In genomic region chr5:110053824-110054223, GRCh38 we compare ENCODE assay signal across 7 cellular contexts.
DNase-seq lines count a peak whose midpoint lies in the region; ATAC-seq and TF ChIP-seq lines count a peak whose summit lies in the region.

No MANE protein-coding gene starts in this region.

- H3K27ac ChIP-seq in DOHH2 (ENCODE audit: low read depth, low read length) (peak overlapping the region; percentile 41), breast epithelium (peak overlapping the region; percentile 3 to 23)

- peaks cover 26% of the 10 kb centered on the region for H3K4me1 ChIP-seq in DOHH2 (ENCODE audit: control insufficient read depth, low read length)
- no peaks in the 10 kb centered on the region for H3K4me1 ChIP-seq in breast epithelium

- no peaks in the 10 kb centered on the region for H3K9me3 ChIP-seq in DOHH2 (ENCODE audit: control insufficient read depth, insufficient read depth, low read length)
- H3K9me3 ChIP-seq in breast epithelium: no peaks in the 10 kb centered on the region

- H3K79me2 ChIP-seq in DOHH2 (ENCODE audit: control insufficient read depth, low read length): no peaks in the 10 kb centered on the region

- H3K9me2 ChIP-seq in DOHH2 (replicated peaks; ENCODE audit: control insufficient read depth, low read length): no peaks in the 10 kb centered on the region

- no peaks in the 10 kb centered on the region for H3K36me3 ChIP-seq in DOHH2 (ENCODE audit: control insufficient read depth, low read length)
- H3K36me3 ChIP-seq in breast epithelium: no peaks in the 10 kb centered on the region

- H3K27me3 ChIP-seq in DOHH2 (ENCODE audit: control insufficient read depth, low read length) (0 out of 2 replicates have a peak, but pooled peaks cover 5% of the 10 kb centered on the region), breast epithelium (no peaks in the 10 kb centered on the region)

- DNase-seq in breast epithelium (ENCODE audit: low spot score in 2 of 2) (no peak), DMS153 treated with DMSO at 0.1 percent for 48 hours (lab: John Stamatoyannopoulos, UW; ENCODE audit: unreplicated experiment) (no peak), middle frontal gyrus (ENCODE audit: extremely low spot score, low spot score) (no peak)

- ATAC-seq in GM19395 (IDR thresholded peaks at IDR 0.05; ENCODE audit: unreplicated experiment): peak; percentile 26
- peak; percentile 16 for ATAC-seq in HG03469 (IDR thresholded peaks at IDR 0.05; ENCODE audit: unreplicated experiment)
- ATAC-seq in GM21526 (IDR thresholded peaks at IDR 0.05; ENCODE audit: low FRiP score, unreplicated experiment): no peak

- TF ChIP-seq POLR2A in breast epithelium (IDR thresholded peaks at IDR 0.05): no peak

- H3F3A ChIP-seq in DOHH2 (ENCODE audit: control insufficient read depth, insufficient read depth): peaks cover 5% of the 10 kb centered on the region; the same call in 1 of the 2 replicates

- intact Hi-C loops in breast epithelium (cut with DNase I; ENCODE audit: low total_unique reads): no loop called here

- H3K4me3 ChIP-seq in DOHH2 (ENCODE audit: low read length): peak overlapping the region; percentile 12; the same call in 1 of the 2 replicates
- no peak overlapping the region for H3K4me3 ChIP-seq in breast epithelium

- peak overlapping the region; percentile 27 for H3K4me2 ChIP-seq in DOHH2 (ENCODE audit: low read length)

- TF ChIP-seq CTCF in DOHH2 (IDR thresholded peaks at IDR 0.05; ENCODE audit: low read depth, low read length, poor library complexity, severe bottlenecking) (no peak), breast epithelium (IDR thresholded peaks at IDR 0.05) (no peak)

- H4K20me1 ChIP-seq in DOHH2 (ENCODE audit: control insufficient read depth, insufficient read depth, low read depth, low read length): no peaks in the 10 kb centered on the region
